In the genomic region with DNA sequence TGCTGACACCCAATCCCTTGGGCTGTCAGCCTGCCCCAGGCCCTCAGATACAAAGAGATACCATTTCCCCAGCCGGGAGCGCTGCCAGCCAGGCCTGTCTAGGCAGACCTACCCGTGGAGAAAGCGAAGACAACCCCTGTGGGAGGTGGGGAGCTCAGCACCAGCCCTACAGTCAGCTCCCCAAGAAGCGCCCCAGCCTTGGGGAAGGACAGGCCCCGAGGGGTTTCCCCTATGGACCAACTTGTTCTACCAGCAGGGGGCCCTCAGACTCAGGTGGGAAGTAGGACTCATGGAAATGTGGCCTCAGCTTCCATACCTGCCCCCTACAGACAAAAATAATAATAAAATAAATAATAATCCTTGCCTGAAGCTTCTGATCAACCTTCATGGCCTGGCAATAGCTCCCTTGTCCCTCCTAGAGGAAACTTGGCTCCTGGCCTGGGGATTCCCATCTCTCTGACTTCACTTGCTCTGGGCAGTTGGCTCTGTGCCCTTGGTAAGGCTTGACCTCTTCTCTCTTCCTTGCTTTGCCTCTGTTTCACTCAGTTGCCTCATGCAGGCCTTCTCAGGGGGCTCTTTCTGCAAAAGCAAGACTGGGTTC, we compare ENCODE assay signal across 1 cellular context.
TF ChIP-seq lines count a peak whose summit lies in the region.

No MANE protein-coding gene starts in this region.

TF ChIP-seq in H1, 55 proteins besides CTCF, POLR2A, EP300 and RAD21:
- no peak for TF ChIP-seq USF2 (IDR thresholded peaks at IDR 0.05; ENCODE audit: low read length)
- TF ChIP-seq KDM5A (IDR thresholded peaks at IDR 0.05; ENCODE audit: low read length): no peak
- no peak for TF ChIP-seq CHD2 (IDR thresholded peaks at IDR 0.05; ENCODE audit: low read length)
- TF ChIP-seq RBBP5 (IDR thresholded peaks at IDR 0.05; ENCODE audit: borderline replicate concordance, low read depth, low read length): no peak
- TF ChIP-seq CBX8 (IDR thresholded peaks at IDR 0.05; ENCODE audit: borderline replicate concordance, low read depth, low read length): no peak
- no peak for TF ChIP-seq ZNF274 (IDR thresholded peaks at IDR 0.05; ENCODE audit: borderline replicate concordance, extremely low read depth, low read length)
- no peak for TF ChIP-seq YY1 (IDR thresholded peaks at IDR 0.05; ENCODE audit: low read depth, low read length)
- no peak for TF ChIP-seq TBP (IDR thresholded peaks at IDR 0.05; ENCODE audit: low read depth, low read length)
- no peak for TF ChIP-seq SIN3A (conservative IDR thresholded peaks at IDR 0.05 in 1 of 2, IDR thresholded peaks at IDR 0.05 in 1 of 2; ENCODE audit: low read depth in 1 of 2, low read length in 2 of 2)
- no peak for TF ChIP-seq RXRA (IDR thresholded peaks at IDR 0.05; ENCODE audit: insufficient read depth, low read depth, low read length)
- no peak for TF ChIP-seq EZH2 (IDR thresholded peaks at IDR 0.05; ENCODE audit: low read depth, low read length, severe bottlenecking)
- TF ChIP-seq BRCA1 (IDR thresholded peaks at IDR 0.05; ENCODE audit: low read depth, low read length): no peak
- no peak for TF ChIP-seq ASH2L (IDR thresholded peaks at IDR 0.05; ENCODE audit: low read length)
- no peak for TF ChIP-seq MAX (IDR thresholded peaks at IDR 0.05)
- no peak for TF ChIP-seq POU5F1 (IDR thresholded peaks at IDR 0.05; ENCODE audit: low read depth, low read length)
- no peak for TF ChIP-seq HDAC2 (IDR thresholded peaks at IDR 0.05; ENCODE audit: borderline replicate concordance in 1 of 2, low read depth in 2 of 2, low read length in 2 of 2)
- no peak for TF ChIP-seq SRF (IDR thresholded peaks at IDR 0.05; ENCODE audit: low read depth, low read length)
- TF ChIP-seq PHF8 (conservative IDR thresholded peaks at IDR 0.05; ENCODE audit: low read depth, low read length): no peak
- no peak for TF ChIP-seq MAFK (IDR thresholded peaks at IDR 0.05; ENCODE audit: low read depth, low read length)
- no peak for TF ChIP-seq SP4 (IDR thresholded peaks at IDR 0.05; ENCODE audit: low read length)
